Comparison of ENCODE assay signal across 8 cellular contexts in the genomic region with DNA sequence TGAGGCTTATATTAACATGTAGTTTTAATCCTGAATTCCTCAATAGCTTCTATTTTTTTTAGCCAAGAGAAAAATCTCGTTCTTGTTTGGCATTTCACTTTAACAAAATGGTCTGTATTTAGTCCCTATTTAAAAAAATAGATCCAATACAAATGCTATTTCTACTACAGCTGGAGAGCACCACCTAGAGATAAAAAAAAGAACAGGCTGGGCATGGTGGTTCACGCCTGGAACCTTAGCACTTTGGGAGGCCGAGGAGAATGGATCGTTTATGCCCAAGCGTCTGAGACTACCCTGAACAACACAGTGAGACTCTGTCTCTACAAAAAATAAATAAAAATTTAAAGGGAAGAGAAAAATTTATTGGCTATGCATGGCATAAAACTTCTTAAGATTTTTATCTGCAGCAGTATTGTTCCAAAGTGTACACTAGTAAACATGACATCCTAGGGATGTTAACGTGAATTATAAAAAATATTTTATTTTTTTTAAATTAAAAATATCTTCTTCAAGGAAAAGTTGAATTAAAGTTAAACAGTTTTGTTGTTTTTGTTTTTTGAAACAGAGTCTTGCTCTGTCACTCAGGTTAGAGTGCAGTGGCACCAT. TPM values are rescaled to one million over a fixed set of nuclear protein-coding genes. Genes with fewer than 3 reads are reported as not detected.
DNase-seq lines count a peak whose midpoint lies in the region; ATAC-seq and TF ChIP-seq lines count a peak whose summit lies in the region.

No MANE protein-coding gene starts in this region.

- DNase-seq in left ventricle myocardium inferior (no peak), right atrium auricular region (ENCODE audit: low spot score) (no peak), NCI-H69 (lab: John Stamatoyannopoulos, UW) (peak; percentile 1), dermis blood vessel endothelial cell (peak; percentile 73), renal cortical epithelial cell (ENCODE audit: low read depth) (peak; percentile 60), amygdala (lab: John Stamatoyannopoulos, UW) (no peak)
- no peak for DNase-seq in activated CD8-positive, alpha-beta memory T cell treated with anti-CD3 and anti-CD28 coated beads, Interleukin-2, amount 10 ng/mL, durations not matched to agents 7 days and 5 days
- no peak for DNase-seq in activated T-cell treated with anti-CD3 and anti-CD28 coated beads, Interleukin-2, amount 50 U/mL, for 1 hour

- no peaks in the 10 kb centered on the region for H3K27me3 Mint-ChIP-seq in activated CD8-positive, alpha-beta memory T cell treated with anti-CD3 and anti-CD28 coated beads, Interleukin-2, amount 10 ng/mL, durations not matched to agents 7 days and 5 days

- H3K4me3 ChIP-seq in left ventricle myocardium inferior (no peak overlapping the region), right atrium auricular region (no peak overlapping the region)

- no peak overlapping the region for H3K27ac Mint-ChIP-seq in activated CD8-positive, alpha-beta memory T cell treated with anti-CD3 and anti-CD28 coated beads, Interleukin-2, amount 10 ng/mL, durations not matched to agents 7 days and 5 days

- H3K27me3 ChIP-seq in left ventricle myocardium inferior (ENCODE audit: low read depth) (no peaks in the 10 kb centered on the region), right atrium auricular region (no peaks in the 10 kb centered on the region)

- no peaks in the 10 kb centered on the region for H3K9me3 Mint-ChIP-seq in activated CD8-positive, alpha-beta memory T cell treated with anti-CD3 and anti-CD28 coated beads, Interleukin-2, amount 10 ng/mL, durations not matched to agents 7 days and 5 days (ENCODE audit: low read depth)

- intact Hi-C loops in left ventricle myocardium inferior (cut with micrococcal nuclease), result loop anchor here (5.0 kb wide), 1 partner anchor 93 kb away; a partner anchor contains a TSS

- no peak overlapping the region for H3K27ac ChIP-seq in left ventricle myocardium inferior (replicated peaks)
- H3K27ac ChIP-seq in right atrium auricular region, result no peak overlapping the region

- H3K36me3 ChIP-seq in left ventricle myocardium inferior, result peaks cover 69% of the 10 kb centered on the region
- H3K36me3 ChIP-seq in right atrium auricular region, result peaks cover 46% of the 10 kb centered on the region

- H3K9me3 ChIP-seq in left ventricle myocardium inferior (replicated peaks) (no peaks in the 10 kb centered on the region), right atrium auricular region (no peaks in the 10 kb centered on the region)

- H3K4me3 Mint-ChIP-seq in activated CD8-positive, alpha-beta memory T cell treated with anti-CD3 and anti-CD28 coated beads, Interleukin-2, amount 10 ng/mL, durations not matched to agents 7 days and 5 days, result no peak overlapping the region

- ATAC-seq in activated CD8-positive, alpha-beta memory T cell treated with anti-CD3 and anti-CD28 coated beads, Interleukin-2, amount 10 ng/mL, durations not matched to agents 7 days and 5 days, result no peak

- TF ChIP-seq CTCF in left ventricle myocardium inferior (IDR thresholded peaks at IDR 0.05; ENCODE audit: borderline replicate concordance), result peak; percentile 49
- peak in 1 of 2 donors; percentile 61 for TF ChIP-seq CTCF in right atrium auricular region (IDR thresholded peaks at IDR 0.05)

- H3K36me3 Mint-ChIP-seq in activated CD8-positive, alpha-beta memory T cell treated with anti-CD3 and anti-CD28 coated beads, Interleukin-2, amount 10 ng/mL, durations not matched to agents 7 days and 5 days, result peaks cover 5% of the 10 kb centered on the region

- peaks cover 30% of the 10 kb centered on the region for H3K4me1 Mint-ChIP-seq in activated CD8-positive, alpha-beta memory T cell treated with anti-CD3 and anti-CD28 coated beads, Interleukin-2, amount 10 ng/mL, durations not matched to agents 7 days and 5 days

- H3K4me1 ChIP-seq in left ventricle myocardium inferior, result peaks cover 29% of the 10 kb centered on the region
- H3K4me1 ChIP-seq in right atrium auricular region, result peaks cover 0 to 14% of the 10 kb centered on the region in 2 donors

- CTCF ChIA-PET in activated CD8-positive, alpha-beta memory T cell treated with anti-CD3 and anti-CD28 coated beads, Interleukin-2, amount 10 ng/mL, durations not matched to agents 7 days and 5 days (lab: Charles Lee), result interaction anchor here (0.7 to 6.1 kb wide), 17 partner anchors 8 to 226 kb away, joined by 3 to 66 read pairs (median 4); a partner anchor contains a TSS

RNA-seq across cellular contexts. Expression of a gene that starts 4.4 kb away (rescaled TPM):
- total RNA-seq in left ventricle myocardium inferior (12.6 TPM), right atrium auricular region (10 to 100 TPM; 10.5 to 14.5 TPM), dermis blood vessel endothelial cell (11.4 and 18.4 TPM in 2 replicates), renal cortical epithelial cell (14.8 and 17.0 TPM in 2 replicates)
- total RNA-seq in activated CD8-positive, alpha-beta memory T cell treated with anti-CD3 and anti-CD28 coated beads, Interleukin-2, amount 10 ng/mL, durations not matched to agents 7 days and 5 days, result 10 to 100 TPM; 13.2 to 18.9 TPM

RNA-seq across cellular contexts. Expression of a gene that starts 5.1 kb away (rescaled TPM):
- total RNA-seq in left ventricle myocardium inferior, result 24.6 TPM
- 10 to 100 TPM; 29.0 to 46.0 TPM for total RNA-seq in right atrium auricular region
- 219 and 332 TPM in 2 replicates for total RNA-seq in dermis blood vessel endothelial cell
- 236 and 260 TPM in 2 replicates for total RNA-seq in renal cortical epithelial cell
- total RNA-seq in activated CD8-positive, alpha-beta memory T cell treated with anti-CD3 and anti-CD28 coated beads, Interleukin-2, amount 10 ng/mL, durations not matched to agents 7 days and 5 days, result 100 to 1,000 TPM; 293 to 301 TPM

RNA-seq across cellular contexts. Expression of a gene that starts 59.9 kb away (rescaled TPM):
- total RNA-seq in left ventricle myocardium inferior (12.7 TPM), right atrium auricular region (10 to 100 TPM; 10.5 to 11.4 TPM), dermis blood vessel endothelial cell (62.8 and 85.2 TPM in 2 replicates), renal cortical epithelial cell (35.4 and 48.9 TPM in 2 replicates)
- 100 to 1,000 TPM; 112 to 171 TPM for total RNA-seq in activated CD8-positive, alpha-beta memory T cell treated with anti-CD3 and anti-CD28 coated beads, Interleukin-2, amount 10 ng/mL, durations not matched to agents 7 days and 5 days

Comparison
In these comparisons a context has a peak if more than half of its experiments do, and no peak if none do; other contexts are left out.
1. DNase-seq: peak in NCI-H69 (single experiment), dermis blood vessel endothelial cell (single experiment) and renal cortical epithelial cell (single experiment); none in left ventricle myocardium inferior (single experiment), right atrium auricular region (single experiment), activated CD8-positive, alpha-beta memory T cell treated with anti-CD3 and anti-CD28 coated beads, Interleukin-2, amount 10 ng/mL, durations not matched to agents 7 days and 5 days (single experiment), activated T-cell treated with anti-CD3 and anti-CD28 coated beads, Interleukin-2, amount 50 U/mL, for 1 hour (single experiment) and amygdala (0 of 56).